ENCODE assay signal across 1 cellular context in genomic region chr6:27297857-27298730, GRCh38.
TF ChIP-seq lines count a peak whose summit lies in the region.

No MANE protein-coding gene starts in this region.

TF ChIP-seq in HEK293, 187 proteins besides CTCF, POLR2A, EP300 and RAD21 (continued from another document and continues in another):
- 0 out of 2 replicates have a peak, but pooled peaks have one; percentile 32 for TF ChIP-seq ZNF18 (tag by site-specific recombination; IDR thresholded peaks at IDR 0.05)
- TF ChIP-seq GFI1B (tag by site-specific recombination; IDR thresholded peaks at IDR 0.05) = no peak
- TF ChIP-seq ZNF2 (tag by site-specific recombination; IDR thresholded peaks at IDR 0.05) = peak; percentile 64; the same call in 1 of the 2 replicates
- 0 out of 2 replicates have a peak, but pooled peaks have one; percentile 46 for TF ChIP-seq ZNF184 (tag by site-specific recombination; IDR thresholded peaks at IDR 0.05)
- peak; percentile 11; the same call in 1 of the 2 replicates for TF ChIP-seq REST (tag by site-specific recombination; IDR thresholded peaks at IDR 0.05)
- 0 out of 2 replicates have a peak, but pooled peaks have one; percentile 33 for TF ChIP-seq ZNF518A (tag by site-specific recombination; conservative IDR thresholded peaks at IDR 0.05; ENCODE audit: low read depth)
- no peak for TF ChIP-seq ZNF623 (tag by site-specific recombination; IDR thresholded peaks at IDR 0.05)
- TF ChIP-seq WT1 (tag by site-specific recombination; IDR thresholded peaks at IDR 0.05) = no peak; the same call in 1 of the 2 replicates
- peak; percentile 71 for TF ChIP-seq ZNF558 (tag by site-specific recombination; IDR thresholded peaks at IDR 0.05)
- no peak for TF ChIP-seq ZNF707 (tag by site-specific recombination; IDR thresholded peaks at IDR 0.05)
- no peak for TF ChIP-seq ZNF239 (tag by site-specific recombination; IDR thresholded peaks at IDR 0.05)
- no peak for TF ChIP-seq ZNF19 (tag by site-specific recombination; IDR thresholded peaks at IDR 0.05; ENCODE audit: low read depth)
- no peak for TF ChIP-seq ZNF426 (tag by site-specific recombination; IDR thresholded peaks at IDR 0.05)
- peak; percentile 95 for TF ChIP-seq ZNF660 (tag by site-specific recombination; IDR thresholded peaks at IDR 0.05)
- TF ChIP-seq SP2 (tag by site-specific recombination; IDR thresholded peaks at IDR 0.05) = no peak
- no peak for TF ChIP-seq ZBTB48 (tag by site-specific recombination; IDR thresholded peaks at IDR 0.05)
- peak; percentile 89 for TF ChIP-seq ZNF664 (tag by site-specific recombination; IDR thresholded peaks at IDR 0.05)
- TF ChIP-seq ZNF555 (tag by site-specific recombination; conservative IDR thresholded peaks at IDR 0.05) = no peak
- no peak for TF ChIP-seq ZNF571 (tag by site-specific recombination; IDR thresholded peaks at IDR 0.05)
- no peak for TF ChIP-seq ZNF624 (tag by site-specific recombination; IDR thresholded peaks at IDR 0.05)
- no peak for TF ChIP-seq ELK4 (IDR thresholded peaks at IDR 0.05; ENCODE audit: borderline replicate concordance, low read depth, low read length)
- no peak for TF ChIP-seq KLF9 (tag by site-specific recombination; IDR thresholded peaks at IDR 0.05; ENCODE audit: low read depth)
- no peak for TF ChIP-seq ZNF302 (tag by site-specific recombination; IDR thresholded peaks at IDR 0.05; ENCODE audit: low read depth)
- no peak for TF ChIP-seq HIC1 (tag by site-specific recombination; IDR thresholded peaks at IDR 0.05)
- no peak for TF ChIP-seq PRDM10 (tag by site-specific recombination; IDR thresholded peaks at IDR 0.05)
- TF ChIP-seq ZNF140 (tag by site-specific recombination; IDR thresholded peaks at IDR 0.05) = no peak
- TF ChIP-seq ZNF561 (tag by site-specific recombination; IDR thresholded peaks at IDR 0.05; ENCODE audit: borderline replicate concordance) = peak; percentile 91
- TF ChIP-seq ATF2 (tag by site-specific recombination; IDR thresholded peaks at IDR 0.05; ENCODE audit: low read depth) = no peak
- TF ChIP-seq ZNF362 (tag by site-specific recombination; IDR thresholded peaks at IDR 0.05) = no peak; the same call in 1 of the 2 replicates
- no peak for TF ChIP-seq ZNF133 (tag by site-specific recombination; IDR thresholded peaks at IDR 0.05)
- no peak for TF ChIP-seq ZNF280C (tag by site-specific recombination; IDR thresholded peaks at IDR 0.05)
- TF ChIP-seq SCRT1 (tag by site-specific recombination; IDR thresholded peaks at IDR 0.05; ENCODE audit: borderline replicate concordance) = no peak
- TF ChIP-seq ZNF114 (tag by site-specific recombination; IDR thresholded peaks at IDR 0.05) = no peak
